ENCODE assay signal across 8 cellular contexts in the genomic region with DNA sequence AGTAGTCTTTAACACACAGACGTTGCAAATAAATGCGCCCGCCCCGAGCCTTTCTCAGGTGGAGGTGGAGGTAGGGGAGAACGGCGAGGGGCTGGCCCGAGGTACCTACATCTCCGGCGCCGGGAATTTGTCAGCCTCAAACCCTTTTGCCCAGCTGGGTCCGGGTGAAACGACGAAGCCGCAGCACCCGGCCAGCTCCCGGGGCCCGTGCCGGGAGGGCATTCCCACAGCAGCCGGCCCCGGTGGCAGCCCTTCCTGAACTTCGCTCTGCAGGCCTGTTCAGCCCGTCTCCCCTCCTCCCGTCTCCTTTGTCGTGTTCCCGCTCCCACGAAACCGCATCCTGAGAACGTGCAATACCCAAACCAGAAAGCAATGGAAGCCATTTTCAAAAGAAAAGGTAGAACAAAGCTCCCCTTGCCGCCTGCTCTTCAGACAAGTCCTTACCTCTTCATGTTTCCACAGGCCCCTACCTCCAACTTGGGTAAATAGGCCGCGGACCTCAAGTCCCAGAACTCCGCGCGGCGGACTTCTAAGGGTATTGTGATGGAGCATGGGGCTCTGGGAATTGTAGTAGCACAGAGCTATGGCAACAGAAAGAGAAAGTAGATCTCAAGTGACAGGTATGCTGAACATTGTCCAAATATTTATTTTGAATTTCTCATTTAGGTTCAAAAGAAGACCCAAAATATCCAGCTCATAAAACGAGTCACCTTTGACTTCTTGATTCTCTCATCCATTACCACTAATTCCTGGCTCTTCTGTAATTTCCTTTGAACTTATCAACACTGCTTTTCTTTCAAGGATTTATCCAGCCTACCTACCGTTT. TPM values are rescaled to one million over a fixed set of nuclear protein-coding genes. Genes with fewer than 3 reads are reported as not detected.
DNase-seq lines count a peak whose midpoint lies in the region; ATAC-seq, FAIRE-seq and TF ChIP-seq lines count a peak whose summit lies in the region.

Gene RBM41, minus strand, starts transcription at position 501 of the 826 bp plus-strand sequence. Its CDS starts 49 bp downstream, at position 452.

- H3K27me3 ChIP-seq in right atrium auricular region (no peaks in the 10 kb centered on the region), prostate gland (replicated peaks; ENCODE audit: insufficient read depth) (no peaks in the 10 kb centered on the region)

- peak; percentile 90 for FAIRE-seq in GM12892 (lab: Jason Lieb, UNC)

- ATAC-seq in HG02870 (IDR thresholded peaks at IDR 0.05; ENCODE audit: unreplicated experiment) (peak; percentile 99), T-helper 17 cell (peak; percentile 100)

- H3K4me3 Mint-ChIP-seq in T-helper 17 cell: peak within 1 kb of the TSS; percentile 99

- intact Hi-C loops in prostate gland (cut with DNase I): no loop called here

- H3K27ac ChIP-seq in right atrium auricular region (peak within 1 kb of the TSS; percentile 44 to 71), prostate gland (peak within 1 kb of the TSS; percentile 55 to 72), urinary bladder (ENCODE audit: low read depth) (no peak within 1 kb of the TSS)

- H3K4me1 Mint-ChIP-seq in T-helper 17 cell: peaks cover 24% of the 10 kb centered on the region

- peak within 1 kb of the TSS; percentile 94 for H3K27ac Mint-ChIP-seq in T-helper 17 cell

- 0% methylated on average over 27 of the region's 37 CpGs for WGBS in prostate gland
- under 1% methylated on average over 37 of the region's 37 CpGs for WGBS in urinary bladder

- 0 out of 2 replicates have a peak, but pooled peaks have one; percentile 19 for TF ChIP-seq POLR2A in GM12892 (IDR thresholded peaks at IDR 0.05; ENCODE audit: low read depth, low read length)
- no peak for TF ChIP-seq POLR2A in prostate gland (IDR thresholded peaks at IDR 0.05)

- H3K36me3 ChIP-seq in right atrium auricular region: peaks cover 17% of the 10 kb centered on the region
- H3K36me3 ChIP-seq in prostate gland: no peaks in the 10 kb centered on the region
- no peaks in the 10 kb centered on the region for H3K36me3 ChIP-seq in urinary bladder (ENCODE audit: insufficient read depth)

- H3K4me3 ChIP-seq in right atrium auricular region (peak within 1 kb of the TSS; percentile 51 to 65), prostate gland (peak within 1 kb of the TSS; percentile 43 to 49), urinary bladder (ENCODE audit: low read depth, low read length) (peak within 1 kb of the TSS; percentile 72)

- DNase-seq in GM12892 (ENCODE audit: insufficient read length) (peak; percentile 5), NCI-H1436 treated with DMSO at 0.1 percent for 48 hours (lab: John Stamatoyannopoulos, UW) (peak; percentile 59), T-helper 17 cell (peak; percentile 47 to 58 (median 52)), amygdala (lab: John Stamatoyannopoulos, UW) (peak; percentile 1 to 85 (median 52)), right atrium auricular region (ENCODE audit: low spot score) (peak; percentile 86), prostate gland (ENCODE audit: low spot score) (peak; percentile 82)

- H3K9me3 ChIP-seq in T-helper 17 cell (ENCODE audit: control insufficient read depth, low read length, poor library complexity, severe bottlenecking): no peaks in the 10 kb centered on the region
- H3K9me3 ChIP-seq in right atrium auricular region: no peaks in the 10 kb centered on the region
- no peaks in the 10 kb centered on the region for H3K9me3 ChIP-seq in prostate gland

- H3K27me3 Mint-ChIP-seq in T-helper 17 cell: no peaks in the 10 kb centered on the region

- peaks cover 15% of the 10 kb centered on the region for H3K36me3 Mint-ChIP-seq in T-helper 17 cell (ENCODE audit: low read depth)

- no peak for TF ChIP-seq CTCF in right atrium auricular region (IDR thresholded peaks at IDR 0.05)
- TF ChIP-seq CTCF in prostate gland (IDR thresholded peaks at IDR 0.05): no peak

- H3K4me1 ChIP-seq in right atrium auricular region (no peaks in the 10 kb centered on the region), prostate gland (replicated peaks) (no peaks in the 10 kb centered on the region), urinary bladder (ENCODE audit: insufficient read depth) (no peaks in the 10 kb centered on the region)

RNA-seq across cellular contexts. Expression of gene RBM41, which starts in this region (rescaled TPM):
- 10.3 TPM for polyA plus RNA-seq in GM12892 (2012; ENCODE audit: missing spikeins)
- total RNA-seq in T-helper 17 cell: 10 to 100 TPM; 12.0 to 15.6 TPM
- 1 to 10 TPM; 6.7 to 7.3 TPM for total RNA-seq in right atrium auricular region
- total RNA-seq in prostate gland: 10 to 100 TPM; 11.4 to 18.8 TPM
- 33.2 TPM for total RNA-seq in urinary bladder
- 7.4 TPM for polyA plus RNA-seq in urinary bladder

Comparison
In these comparisons a context has a peak if more than half of its experiments do, and no peak if none do; other contexts are left out.
1. DNase-seq: peak in every context shown above with its lines; median percentile 86 in right atrium auricular region; 82 in prostate gland; 59 in NCI-H1436 treated with DMSO at 0.1 percent for 48 hours; 52 in T-helper 17 cell; 52 in amygdala; 5 in GM12892.